Comparison of ENCODE assay signal across 3 cellular contexts in the genomic region with DNA sequence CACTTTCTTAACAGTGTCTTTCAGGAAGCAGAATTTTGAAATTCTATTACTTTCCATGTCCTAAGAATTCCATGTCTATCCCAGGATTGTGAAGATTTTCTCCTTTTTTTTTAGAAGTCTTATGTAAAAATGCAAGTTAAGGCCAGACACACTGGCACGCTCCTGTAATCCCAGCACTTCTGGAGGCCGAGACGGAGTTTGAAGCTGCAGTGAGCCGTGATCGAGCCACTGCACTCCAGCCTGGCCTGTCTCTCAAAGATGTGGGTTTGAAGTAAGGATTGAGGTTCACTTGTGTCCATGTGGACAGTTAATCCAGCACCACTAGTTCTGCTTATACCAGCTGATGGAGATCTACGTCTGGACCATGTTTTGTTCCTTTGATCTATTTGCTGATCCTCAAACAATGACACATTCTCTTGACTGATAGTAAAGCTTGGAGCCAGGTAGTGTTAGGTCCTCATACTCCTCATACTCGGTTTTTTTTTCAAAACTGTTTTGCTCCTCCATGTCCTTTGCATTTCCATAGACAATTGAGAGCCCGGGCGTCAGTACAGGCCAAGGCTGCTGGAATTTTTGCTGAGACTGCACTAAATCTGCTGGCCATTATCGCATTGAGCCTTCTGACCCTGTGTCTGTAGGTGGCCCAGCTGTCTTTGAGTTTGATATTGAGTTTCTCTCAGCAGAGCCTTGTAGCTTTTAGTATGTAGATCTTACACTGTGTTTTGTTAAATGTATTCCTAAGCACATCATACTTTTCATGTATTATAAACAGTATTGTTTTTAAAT.
TF ChIP-seq lines count a peak whose summit lies in the region.

No MANE protein-coding gene starts in this region.

TF ChIP-seq in HepG2, 621 proteins besides CTCF, POLR2A, EP300 and RAD21:
- TF ChIP-seq NONO (IDR thresholded peaks at IDR 0.05) (no peak), NONO (CRISPR knock-in tag; conservative IDR thresholded peaks at IDR 0.05) (no peak), MAFF (IDR thresholded peaks at IDR 0.05; ENCODE audit: low read depth, low read length) (peak; percentile 86), MAFK (conservative IDR thresholded peaks at IDR 0.05 in 1 of 2, IDR thresholded peaks at IDR 0.05 in 1 of 2; ENCODE audit: low read length in 2 of 2) (peak; percentile 85 to 92)

TF ChIP-seq in WTC11, 78 proteins besides CTCF, POLR2A, EP300 and RAD21:
- TF ChIP-seq ZMAT4 (CRISPR knock-in tag; IDR thresholded peaks at IDR 0.05) (no peak), TP53 (CRISPR knock-in tag; IDR thresholded peaks at IDR 0.05) (no peak), GTF2I (CRISPR knock-in tag; conservative IDR thresholded peaks at IDR 0.05) (no peak), ARID4B (CRISPR knock-in tag; IDR thresholded peaks at IDR 0.05; ENCODE audit: borderline replicate concordance) (no peak), GABPB1 (CRISPR knock-in tag; IDR thresholded peaks at IDR 0.05) (no peak), FOXJ3 (CRISPR knock-in tag; IDR thresholded peaks at IDR 0.05; ENCODE audit: borderline replicate concordance) (no peak)
- TF ChIP-seq, protein P1, sequence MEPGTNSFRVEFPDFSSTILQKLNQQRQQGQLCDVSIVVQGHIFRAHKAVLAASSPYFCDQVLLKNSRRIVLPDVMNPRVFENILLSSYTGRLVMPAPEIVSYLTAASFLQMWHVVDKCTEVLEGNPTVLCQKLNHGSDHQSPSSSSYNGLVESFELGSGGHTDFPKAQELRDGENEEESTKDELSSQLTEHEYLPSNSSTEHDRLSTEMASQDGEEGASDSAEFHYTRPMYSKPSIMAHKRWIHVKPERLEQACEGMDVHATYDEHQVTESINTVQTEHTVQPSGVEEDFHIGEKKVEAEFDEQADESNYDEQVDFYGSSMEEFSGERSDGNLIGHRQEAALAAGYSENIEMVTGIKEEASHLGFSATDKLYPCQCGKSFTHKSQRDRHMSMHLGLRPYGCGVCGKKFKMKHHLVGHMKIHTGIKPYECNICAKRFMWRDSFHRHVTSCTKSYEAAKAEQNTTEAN (CRISPR knock-in tag; IDR thresholded peaks at IDR 0.05), result no peak
TF ChIP-seq in WTC11: peak in this region for 0.

TF ChIP-seq in endothelial cell of umbilical vein, 7 proteins besides CTCF, POLR2A, EP300 and RAD21:
- TF ChIP-seq GATA2 (IDR thresholded peaks at IDR 0.05; ENCODE audit: insufficient read depth, insufficient read length, low read depth, low read length) (no peak), MAX (IDR thresholded peaks at IDR 0.05; ENCODE audit: insufficient read depth, insufficient read length) (no peak), POLR2AphosphoS5 (IDR thresholded peaks at IDR 0.05; ENCODE audit: insufficient read depth, low read depth, low read length) (no peak), MYC (IDR thresholded peaks at IDR 0.05; ENCODE audit: low read depth, low read length) (no peak), EZH2 (IDR thresholded peaks at IDR 0.05; ENCODE audit: borderline replicate concordance, low read depth, low read length, severe bottlenecking) (no peak), JUN (IDR thresholded peaks at IDR 0.05; ENCODE audit: borderline replicate concordance, insufficient read depth, insufficient read length, low read depth) (no peak), FOS (IDR thresholded peaks at IDR 0.05; ENCODE audit: borderline replicate concordance, insufficient read depth, low read length) (no peak)
